ENCODE assay signal across 8 cellular contexts in the genomic region with DNA sequence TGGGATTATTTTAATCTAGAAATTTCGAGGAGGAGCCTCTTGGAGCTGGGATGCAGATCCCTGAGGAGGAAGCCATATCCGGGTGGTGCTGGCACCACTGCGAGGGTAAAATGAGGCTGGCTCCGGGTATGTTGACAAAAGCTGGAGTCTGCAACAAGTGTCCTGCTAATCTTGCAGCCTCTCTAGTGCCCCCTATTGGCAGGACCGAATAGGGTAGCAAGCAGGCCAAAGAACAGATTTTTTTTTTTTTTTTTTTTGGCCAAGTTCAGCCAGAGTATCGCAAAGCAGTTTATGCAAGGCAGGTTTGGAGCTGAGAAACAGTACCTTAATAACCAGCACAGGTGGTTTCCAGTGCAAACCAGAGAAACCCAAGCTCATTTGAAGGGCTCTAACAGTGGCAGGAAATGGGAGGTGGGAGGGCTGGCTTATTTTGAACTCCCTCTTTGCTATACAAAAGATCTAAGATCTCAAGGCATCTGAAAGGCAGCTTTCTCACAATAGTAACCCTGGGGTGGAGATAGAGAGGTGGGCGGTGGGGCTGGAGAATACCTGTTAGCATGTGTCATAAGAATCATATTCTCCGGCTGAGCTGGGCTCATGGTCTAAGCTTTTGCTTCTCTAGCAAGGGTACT.
DNase-seq lines count a peak whose midpoint lies in the region; ATAC-seq and TF ChIP-seq lines count a peak whose summit lies in the region.

No MANE protein-coding gene starts in this region.

- H3K4me3 ChIP-seq in epithelial cell of esophagus (ENCODE audit: low read length): no peak overlapping the region

- ATAC-seq in activated CD4-positive, CD25-positive, alpha-beta regulatory T cell treated with anti-CD3 and anti-CD28 coated beads, Interleukin-2, amount 50 U/mL, for 24 hours: peak; percentile 13 to 30

- intact Hi-C loops in posterior cingulate gyrus (cut with DNase I): no loop called here

- peak; percentile 15 for DNase-seq in NCI-H146 (lab: John Stamatoyannopoulos, UW)
- no peak for DNase-seq in NCI-H146 treated with DMSO at 0.1 percent for 48 hours (lab: John Stamatoyannopoulos, UW; ENCODE audit: unreplicated experiment)
- DNase-seq in epithelial cell of esophagus (ENCODE audit: low read depth): peak; percentile 80
- DNase-seq in stimulated activated CD8-positive, alpha-beta memory T cell treated with anti-CD3 and anti-CD28 coated beads, Interleukin-2, amount 100 ng/mL, for 48 hours (ENCODE audit: low read depth in 2 of 2): peak; percentile 23 to 33
- no peak for DNase-seq in NCI-H446 treated with DMSO at 0.1 percent for 48 hours (lab: John Stamatoyannopoulos, UW)
- DNase-seq in posterior cingulate gyrus: no peak
- DNase-seq in hepatic stellate cell (ENCODE audit: low spot score): no peak

- peak; percentile 64 for TF ChIP-seq CTCF in epithelial cell of esophagus (IDR thresholded peaks at IDR 0.05; ENCODE audit: insufficient read depth, low read depth, low read length, missing control alignments)

Comparison
In these comparisons a context has a peak if more than half of its experiments do, and no peak if none do; other contexts are left out.
1. DNase-seq: peak in NCI-H146 (single experiment), epithelial cell of esophagus (single experiment) and stimulated activated CD8-positive, alpha-beta memory T cell treated with anti-CD3 and anti-CD28 coated beads, Interleukin-2, amount 100 ng/mL, for 48 hours (2 of 2); none in NCI-H146 treated with DMSO at 0.1 percent for 48 hours (single experiment), NCI-H446 treated with DMSO at 0.1 percent for 48 hours (single experiment), posterior cingulate gyrus (0 of 10) and hepatic stellate cell (single experiment).